13 cellular contexts compared by ENCODE assay signal in the genomic region with DNA sequence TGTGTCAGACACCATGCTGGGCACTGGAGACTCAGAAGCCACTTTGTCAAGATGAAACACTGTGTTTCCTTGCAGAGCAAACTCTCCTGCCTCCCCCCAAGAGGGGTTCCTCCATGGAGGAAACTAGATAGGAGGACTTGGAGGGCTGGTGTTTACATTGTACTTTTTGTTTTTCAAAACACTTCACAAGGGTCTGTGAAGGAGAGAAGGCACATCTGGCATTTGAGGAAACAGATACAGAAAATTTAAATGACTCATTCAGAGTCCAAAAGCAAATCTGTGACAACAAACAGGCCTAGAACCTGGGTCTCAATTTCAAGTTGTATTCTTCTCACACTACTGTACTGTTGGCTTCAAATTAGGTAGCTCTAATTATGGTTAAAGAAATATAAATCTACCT. TPM values are rescaled to one million over a fixed set of nuclear protein-coding genes. Genes with fewer than 3 reads are reported as not detected.
DNase-seq lines count a peak whose midpoint lies in the region; TF ChIP-seq lines count a peak whose summit lies in the region.
"Had no signal": no experiment of that assay in that cellular context is flagged by ENCODE, and none has a peak within 500 bp of the region (broad histone marks: within the 10 kb centered on the region; RNA-seq: fewer than 3 reads in every experiment).

No MANE protein-coding gene starts in this region.

- H3K4me1 Mint-ChIP-seq in IgD-negative memory B cell (peaks cover 0 to 12% (median 3%) of the 10 kb centered on the region in 3 donors), glutamatergic neuron (ENCODE audit: low read depth, unreplicated experiment) (peaks cover 3% of the 10 kb centered on the region)
- H3K4me1 Mint-ChIP-seq: activated CD4-positive, alpha-beta memory T cell treated with anti-CD3 and anti-CD28 coated beads, Interleukin-2, amount 10 ng/mL, durations not matched to agents 7 days and 5 days had no signal

- peaks cover 2% of the 10 kb centered on the region for H3K36me3 Mint-ChIP-seq in IgD-negative memory B cell
- H3K36me3 Mint-ChIP-seq in glutamatergic neuron (ENCODE audit: unreplicated experiment): peaks cover 12% of the 10 kb centered on the region

- no peaks in the 10 kb centered on the region for H3K36me3 ChIP-seq in SK-N-SH (replicated peaks in 1 of 2; ENCODE audit: control insufficient read depth in 1 of 2, insufficient read depth in 2 of 2, low read length in 1 of 2)
- no peaks in the 10 kb centered on the region for H3K36me3 ChIP-seq in BE2C

- POLR2A ChIA-PET in SK-N-SH (lab: Yijun Ruan, JAX): no interaction called here

- no peaks in the 10 kb centered on the region for H3K79me2 ChIP-seq in SK-N-SH (ENCODE audit: insufficient read depth)

- no peaks in the 10 kb centered on the region for H3K27me3 Mint-ChIP-seq in IgD-negative memory B cell
- no peaks in the 10 kb centered on the region for H3K27me3 Mint-ChIP-seq in glutamatergic neuron (ENCODE audit: unreplicated experiment)
- H3K27me3 Mint-ChIP-seq: activated CD4-positive, alpha-beta memory T cell treated with anti-CD3 and anti-CD28 coated beads, Interleukin-2, amount 10 ng/mL, durations not matched to agents 7 days and 5 days had no signal

- H3K9me3 ChIP-seq in SK-N-SH (no peaks in the 10 kb centered on the region), BE2C (no peaks in the 10 kb centered on the region)

- H3K9me2 ChIP-seq in SK-N-SH: no peaks in the 10 kb centered on the region

- H3K9ac ChIP-seq in SK-N-SH: no peak overlapping the region

- TF ChIP-seq EP300 in SK-N-SH (IDR thresholded peaks at IDR 0.05; ENCODE audit: borderline replicate concordance in 1 of 2, low read depth in 1 of 2, low read length in 1 of 2): no peak

- H2AFZ ChIP-seq in SK-N-SH (ENCODE audit: low read depth): no peak overlapping the region

- DNase-seq in DMS53 (lab: John Stamatoyannopoulos, UW) (peak; percentile 81), SK-N-SH (no peak), kidney tubule cell (ENCODE audit: low spot score) (peak; percentile 31), BE2C (no peak), HPDE6-E6E7 (ENCODE audit: extremely low spot score) (no peak), glutamatergic neuron (no peak), amygdala (lab: John Stamatoyannopoulos, UW) (no peak)
- DNase-seq: activated CD4-positive, alpha-beta memory T cell treated with anti-CD3 and anti-CD28 coated beads, Interleukin-2, amount 10 ng/mL, durations not matched to agents 7 days and 5 days; NCI-H1436; stimulated activated CD4-positive, alpha-beta T cell treated with anti-CD3 and anti-CD28 coated beads, Interleukin-4, amount 100 ng/mL, for 24 hours; stimulated activated naive CD4-positive, alpha-beta T cell treated with Interleukin-2 at 50 U/mL for 16 hours had no signal

- H3F3A ChIP-seq in SK-N-SH (replicated peaks; ENCODE audit: insufficient read depth): peaks cover 13% of the 10 kb centered on the region

- CTCF ChIA-PET in SK-N-SH (lab: Yijun Ruan, JAX): no interaction called here

- TF ChIP-seq CTCF in SK-N-SH (IDR thresholded peaks at IDR 0.05) (no peak), BE2C (IDR thresholded peaks at IDR 0.05; ENCODE audit: low read depth, low read length) (no peak), glutamatergic neuron (IDR thresholded peaks at IDR 0.05; ENCODE audit: partially characterized antibody, unreplicated experiment) (no peak)

- no peaks in the 10 kb centered on the region for H4K20me1 ChIP-seq in SK-N-SH (ENCODE audit: insufficient read depth)

- H3K4me3 Mint-ChIP-seq in IgD-negative memory B cell: no peak overlapping the region
- H3K4me3 Mint-ChIP-seq in glutamatergic neuron (ENCODE audit: unreplicated experiment): no peak overlapping the region
- H3K4me3 Mint-ChIP-seq: activated CD4-positive, alpha-beta memory T cell treated with anti-CD3 and anti-CD28 coated beads, Interleukin-2, amount 10 ng/mL, durations not matched to agents 7 days and 5 days; mesothelial cell of epicardium had no signal

- H3K4me3 ChIP-seq in SK-N-SH (ENCODE audit: low read depth in 2 of 2, low read length in 1 of 2) (no peak overlapping the region), BE2C (ENCODE audit: low read depth, low read length) (no peak overlapping the region)

- no peak overlapping the region for H3K4me2 ChIP-seq in SK-N-SH

- H3K9me3 Mint-ChIP-seq in IgD-negative memory B cell (peaks cover 0 to 15% (median 2%) of the 10 kb centered on the region in 3 donors), glutamatergic neuron (ENCODE audit: unreplicated experiment) (peaks cover 6% of the 10 kb centered on the region)

- H3K27me3 ChIP-seq in SK-N-SH (ENCODE audit: insufficient read depth): no peaks in the 10 kb centered on the region
- H3K27me3 ChIP-seq in BE2C: no peaks in the 10 kb centered on the region

- no peak overlapping the region; a peak in 1 of 4 replicates for H3K27ac ChIP-seq in SK-N-SH (ENCODE audit: low read depth in 2 of 2, low read length in 1 of 2)

- TF ChIP-seq RAD21 in SK-N-SH (IDR thresholded peaks at IDR 0.05; ENCODE audit: low read length): no peak

- H3K4me1 ChIP-seq in SK-N-SH (ENCODE audit: control insufficient read depth in 1 of 2, insufficient read depth in 2 of 2, low read depth in 1 of 2, low read length in 1 of 2) (no peaks in the 10 kb centered on the region; a peak in 1 of 4 replicates), BE2C (no peaks in the 10 kb centered on the region)

- H3K27ac Mint-ChIP-seq in IgD-negative memory B cell (peak overlapping the region; percentile 23 to 45 (median 36)), glutamatergic neuron (ENCODE audit: unreplicated experiment) (no peak overlapping the region)
- H3K27ac Mint-ChIP-seq: activated CD4-positive, alpha-beta memory T cell treated with anti-CD3 and anti-CD28 coated beads, Interleukin-2, amount 10 ng/mL, durations not matched to agents 7 days and 5 days; mesothelial cell of epicardium had no signal

TF ChIP-seq in SK-N-SH, 30 proteins besides CTCF, POLR2A, EP300 and RAD21:
- peak; percentile 29; the same call in 1 of the 2 replicates for TF ChIP-seq TCF12 (IDR thresholded peaks at IDR 0.05)
- TF ChIP-seq POLR2AphosphoS5 (IDR thresholded peaks at IDR 0.05; ENCODE audit: low read depth, low read length): no peak
TF ChIP-seq in SK-N-SH: peak in this region for 1.

RNA-seq across cellular contexts. Expression of gene CDKL1, which starts 6.8 kb away (rescaled TPM):
- polyA plus RNA-seq in IgD-negative memory B cell (7.1 TPM), SK-N-SH (2012; rRNA removed) (1.7 and 2.5 TPM in 2 replicates)
- 1.4 and 1.5 TPM in 2 replicates for polyA plus RNA-seq in SK-N-SH (2012; cell fraction: cytosol; rRNA removed)
- polyA plus RNA-seq in SK-N-SH (2012; cell fraction: nucleus; rRNA removed): 1.6 and 2.8 TPM in 2 replicates
- polyA plus RNA-seq in BE2C (2012; ENCODE audit: insufficient read depth, insufficient read length, low read depth): 3.2 TPM
- total RNA-seq in glutamatergic neuron (ENCODE audit: unreplicated experiment): 3.4 TPM

Comparison
In these comparisons a context has a peak if more than half of its experiments do, and no peak if none do; other contexts are left out.
1. DNase-seq: peak in DMS53 (single experiment) and kidney tubule cell (single experiment); none in SK-N-SH (single experiment), BE2C (single experiment), HPDE6-E6E7 (single experiment), glutamatergic neuron (single experiment) and amygdala (0 of 56).